Comparison of ENCODE assay signal across 17 cellular contexts in genomic region chr21:41560701-41561158, GRCh38. TPM values are rescaled to one million over a fixed set of nuclear protein-coding genes. Genes with fewer than 3 reads are reported as not detected.
A peak's percentile ranks its signal among the peaks of the same experiment; 100 is the strongest.
DNase-seq lines count a peak whose midpoint lies in the region; ATAC-seq and TF ChIP-seq lines count a peak whose summit lies in the region.
"Had no signal": no experiment of that assay in that cellular context is flagged by ENCODE, and none has a peak within 500 bp of the region (broad histone marks: within the 10 kb centered on the region; RNA-seq: fewer than 3 reads in every experiment).

No MANE protein-coding gene starts in this region.

- H3K27ac Mint-ChIP-seq in activated T-helper 1 cell treated with anti-CD3 and anti-CD28 coated beads, Interleukin-12 subunit alpha, Interleukin-12 subunit beta, Interleukin-2, Interleukin-4 antibody, amounts not matched to agents 30 ng/mL and 10 ng/mL and 1 ng/mL, durations not matched to agents 14 hours and 24 hours and 36 hours: no peak overlapping the region

- peaks cover 17% of the 10 kb centered on the region for H3K27me3 Mint-ChIP-seq in activated T-helper 1 cell treated with anti-CD3 and anti-CD28 coated beads, Interleukin-12 subunit alpha, Interleukin-12 subunit beta, Interleukin-2, Interleukin-4 antibody, amounts not matched to agents 30 ng/mL and 10 ng/mL and 1 ng/mL, durations not matched to agents 14 hours and 24 hours and 36 hours (ENCODE audit: insufficient read depth)

- no peak overlapping the region for H3K18ac ChIP-seq in neuronal stem cell (ENCODE audit: low read length)

- H2AK5ac ChIP-seq in neuronal stem cell (ENCODE audit: low read depth, low read length): no peak overlapping the region

- H3K27ac ChIP-seq in ACC112 (ENCODE audit: low read depth, low read length) (peak overlapping the region; percentile 47; the same call in 1 of the 2 replicates), VCaP (peak overlapping the region; percentile 94), foreskin keratinocyte (peak overlapping the region; percentile 47), neuronal stem cell (replicated peaks; ENCODE audit: low read length) (no peak overlapping the region)
- H3K27ac ChIP-seq: 22Rv1; BLaER1 treated with 17β-estradiol and CSF1 and Interleukin-3, amounts not matched to agents 10 nM and 100 nM; HL-60 had no signal

- DNase-seq in foreskin keratinocyte (no peak), neuronal stem cell (ENCODE audit: low spot score) (no peak), NCI-H510A (lab: John Stamatoyannopoulos, UW) (no peak), HAP-1 (ENCODE audit: low spot score in 2 of 2) (no peak), C1 segment of cervical spinal cord (lab: John Stamatoyannopoulos, UW) (no peak)
- no peak for DNase-seq in activated T-helper 1 cell treated with anti-CD3 and anti-CD28 coated beads, Interleukin-12 subunit alpha, Interleukin-12 subunit beta, Interleukin-2, Interleukin-4 antibody, amounts not matched to agents 30 ng/mL and 10 ng/mL and 1 ng/mL, durations not matched to agents 14 hours and 24 hours and 36 hours (ENCODE audit: low spot score)
- DNase-seq: Caco-2, HCEC 1CT, KBM-7, NCI-H1092, NCI-H1694 had no signal

- peaks cover 3% of the 10 kb centered on the region for H3K9me3 Mint-ChIP-seq in activated T-helper 1 cell treated with anti-CD3 and anti-CD28 coated beads, Interleukin-12 subunit alpha, Interleukin-12 subunit beta, Interleukin-2, Interleukin-4 antibody, amounts not matched to agents 30 ng/mL and 10 ng/mL and 1 ng/mL, durations not matched to agents 14 hours and 24 hours and 36 hours

- H3K9ac ChIP-seq in neuronal stem cell (ENCODE audit: low read depth, low read length, poor library complexity): no peak overlapping the region
- H3K9ac ChIP-seq: BLaER1 treated with 17β-estradiol and CSF1 and Interleukin-3, amounts not matched to agents 10 nM and 100 nM had no signal

- peaks cover 20% of the 10 kb centered on the region for H3K4me1 ChIP-seq in ACC112 (ENCODE audit: control insufficient read depth, insufficient read depth, low read length, unreplicated experiment)
- H3K4me1 ChIP-seq in foreskin keratinocyte: no peaks in the 10 kb centered on the region
- H3K4me1 ChIP-seq in neuronal stem cell (ENCODE audit: control insufficient read depth in 2 of 2, insufficient read depth in 1 of 2, low read depth in 1 of 2, low read length in 2 of 2): no peaks in the 10 kb centered on the region
- H3K4me1 ChIP-seq in HAP-1: no peaks in the 10 kb centered on the region

- peak overlapping the region; percentile 2 for H2BK15ac ChIP-seq in neuronal stem cell (ENCODE audit: low read length)

- intact Hi-C loops in activated T-helper 1 cell treated with anti-CD3 and anti-CD28 coated beads, Interleukin-12 subunit alpha, Interleukin-12 subunit beta, Interleukin-2, Interleukin-4 antibody, amounts not matched to agents 30 ng/mL and 10 ng/mL and 1 ng/mL, durations not matched to agents 14 hours and 24 hours and 36 hours (cut with micrococcal nuclease): no loop called here

- no peak overlapping the region for H3K4ac ChIP-seq in neuronal stem cell (ENCODE audit: low read length)

- no peak for TF ChIP-seq CTCF in VCaP (conservative IDR thresholded peaks at IDR 0.05)
- TF ChIP-seq CTCF in foreskin keratinocyte (conservative IDR thresholded peaks at IDR 0.05): no peak

- no peak overlapping the region for H2BK120ac ChIP-seq in neuronal stem cell (ENCODE audit: low read depth, low read length)

- H3K27me3 ChIP-seq in ACC112 (ENCODE audit: insufficient read depth, low read length) (peaks cover 4% of the 10 kb centered on the region; the same call in 1 of the 2 replicates), foreskin keratinocyte (peaks cover 12% of the 10 kb centered on the region), neuronal stem cell (ENCODE audit: control insufficient read depth in 3 of 3, insufficient read depth in 3 of 3, low read depth in 1 of 3, low read length in 3 of 3) (no peaks in the 10 kb centered on the region), HAP-1 (ENCODE audit: low read depth) (no peaks in the 10 kb centered on the region)
- H3K27me3 ChIP-seq: BLaER1 treated with 17β-estradiol and CSF1 and Interleukin-3, amounts not matched to agents 10 nM and 100 nM had no signal

- H3K79me2 ChIP-seq in ACC112 (ENCODE audit: control insufficient read depth, insufficient read depth, low read length, unreplicated experiment): no peaks in the 10 kb centered on the region

- peaks cover 3% of the 10 kb centered on the region for H3K36me3 Mint-ChIP-seq in activated T-helper 1 cell treated with anti-CD3 and anti-CD28 coated beads, Interleukin-12 subunit alpha, Interleukin-12 subunit beta, Interleukin-2, Interleukin-4 antibody, amounts not matched to agents 30 ng/mL and 10 ng/mL and 1 ng/mL, durations not matched to agents 14 hours and 24 hours and 36 hours (ENCODE audit: low read depth)

- H3K4me1 Mint-ChIP-seq in activated T-helper 1 cell treated with anti-CD3 and anti-CD28 coated beads, Interleukin-12 subunit alpha, Interleukin-12 subunit beta, Interleukin-2, Interleukin-4 antibody, amounts not matched to agents 30 ng/mL and 10 ng/mL and 1 ng/mL, durations not matched to agents 14 hours and 24 hours and 36 hours (ENCODE audit: low read depth): peaks cover 12% of the 10 kb centered on the region

- no peak overlapping the region for H3K4me2 ChIP-seq in neuronal stem cell (ENCODE audit: insufficient read depth, low read length, poor library complexity, severe bottlenecking)

- in situ Hi-C loops in HAP-1 (cut with MboI; ENCODE audit: low sequenced_read_pairs): no loop called here

- no CpG with 5 or more reads among the region's 8 CpGs for WGBS in neuronal stem cell (ENCODE audit: extremely low coverage in 2 of 2, insufficient read length in 2 of 2, insufficient replicate concordance in 1 of 2), 2 donors

- no peak overlapping the region for H4K8ac ChIP-seq in neuronal stem cell (ENCODE audit: low read depth, low read length)

- H2AFZ ChIP-seq in ACC112 (ENCODE audit: low read length, unreplicated experiment): no peak overlapping the region
- no peak overlapping the region for H2AFZ ChIP-seq in neuronal stem cell (ENCODE audit: low read length)

- no peak for ATAC-seq in foreskin keratinocyte

- H3K36me3 ChIP-seq in ACC112 (ENCODE audit: insufficient read depth, low read length) (no peaks in the 10 kb centered on the region), neuronal stem cell (replicated peaks in 1 of 2; ENCODE audit: control insufficient read depth in 2 of 2, insufficient read depth in 2 of 2, low read length in 2 of 2) (no peaks in the 10 kb centered on the region), HAP-1 (replicated peaks) (no peaks in the 10 kb centered on the region)
- H3K36me3 ChIP-seq: BLaER1 treated with 17β-estradiol and CSF1 and Interleukin-3, amounts not matched to agents 10 nM and 100 nM had no signal

- no peak overlapping the region for H3K23ac ChIP-seq in neuronal stem cell (ENCODE audit: low read depth, low read length, poor library complexity)

- H3K4me3 ChIP-seq in ACC112 (ENCODE audit: low read depth, low read length): no peak overlapping the region
- H3K4me3 ChIP-seq in neuronal stem cell (ENCODE audit: low read length in 2 of 2): no peak overlapping the region
- H3K4me3 ChIP-seq in HAP-1: no peak overlapping the region
- H3K4me3 ChIP-seq: BLaER1 treated with 17β-estradiol and CSF1 and Interleukin-3, amounts not matched to agents 10 nM and 100 nM had no signal

- no peak overlapping the region for H4K91ac ChIP-seq in neuronal stem cell (ENCODE audit: low read depth, low read length, poor library complexity)

- no peaks in the 10 kb centered on the region for H3K9me3 ChIP-seq in neuronal stem cell (replicated peaks in 1 of 2; ENCODE audit: control insufficient read depth in 2 of 2, insufficient read depth in 1 of 2, low read depth in 1 of 2, low read length in 2 of 2)
- no peaks in the 10 kb centered on the region for H3K9me3 ChIP-seq in HAP-1
- H3K9me3 ChIP-seq: BLaER1 treated with 17β-estradiol and CSF1 and Interleukin-3, amounts not matched to agents 10 nM and 100 nM; Caco-2 had no signal

- H3K79me1 ChIP-seq in neuronal stem cell (ENCODE audit: low read depth, low read length): no peaks in the 10 kb centered on the region

- H2BK12ac ChIP-seq in neuronal stem cell (ENCODE audit: low read length): no peak overlapping the region

- no peak overlapping the region for H3K4me3 Mint-ChIP-seq in activated T-helper 1 cell treated with anti-CD3 and anti-CD28 coated beads, Interleukin-12 subunit alpha, Interleukin-12 subunit beta, Interleukin-2, Interleukin-4 antibody, amounts not matched to agents 30 ng/mL and 10 ng/mL and 1 ng/mL, durations not matched to agents 14 hours and 24 hours and 36 hours

- no peak overlapping the region for H3K14ac ChIP-seq in neuronal stem cell (ENCODE audit: low read length)

- no peak overlapping the region for H2BK5ac ChIP-seq in neuronal stem cell (ENCODE audit: low read length)

RNA-seq across cellular contexts. Expression of gene TMPRSS2, which starts 52.8 kb away (rescaled TPM):
- not detected in 2 replicates for total RNA-seq in foreskin keratinocyte
- not detected in 2 replicates for polyA plus RNA-seq in foreskin keratinocyte
- 0.07 TPM for polyA plus RNA-seq in neuronal stem cell (2013, experiment 1 of 2)
- 0.07 TPM for polyA plus RNA-seq in neuronal stem cell (2013, experiment 2 of 2)
- total RNA-seq in activated T-helper 1 cell treated with anti-CD3 and anti-CD28 coated beads, Interleukin-12 subunit alpha, Interleukin-12 subunit beta, Interleukin-2, Interleukin-4 antibody, amounts not matched to agents 30 ng/mL and 10 ng/mL and 1 ng/mL, durations not matched to agents 14 hours and 24 hours and 36 hours: not detected in 2 replicates
- total RNA-seq: NCI-H460 had no signal
